ENCODE assay signal across 8 cellular contexts in genomic region chr1:92994105-92994712, GRCh38. TPM values are rescaled to one million over a fixed set of nuclear protein-coding genes. Genes with fewer than 3 reads are reported as not detected.
A peak's percentile ranks its signal among the peaks of the same experiment; 100 is the strongest.
DNase-seq lines count a peak whose midpoint lies in the region; ATAC-seq lines count a peak whose summit lies in the region.

No MANE protein-coding gene starts in this region.

- DNase-seq in EH (ENCODE audit: low read depth) (peak; percentile 82), M059J (ENCODE audit: low read depth) (peak; percentile 82), RPMI8226 (peak; percentile 82), globus pallidus (ENCODE audit: low spot score) (peak; percentile 91), trophoblast cell (peak; percentile 67 to 94), UCSD-AML1 (lab: John Stamatoyannopoulos, UW; ENCODE audit: unreplicated experiment) (no peak)

- peak overlapping the region; percentile 10 for H3K27ac Mint-ChIP-seq in activated naive CD4-positive, alpha-beta T cell treated with anti-CD3 and anti-CD28 coated beads, Interleukin-2, amount 50 U/mL, for 24 hours

- no peak overlapping the region for H3K4me3 Mint-ChIP-seq in activated naive CD4-positive, alpha-beta T cell treated with anti-CD3 and anti-CD28 coated beads, Interleukin-2, amount 50 U/mL, for 24 hours

- H3K4me1 Mint-ChIP-seq in activated naive CD4-positive, alpha-beta T cell treated with anti-CD3 and anti-CD28 coated beads, Interleukin-2, amount 50 U/mL, for 24 hours: peaks cover 48% of the 10 kb centered on the region

- no peaks in the 10 kb centered on the region for H3K36me3 ChIP-seq in trophoblast cell (ENCODE audit: control insufficient read depth in 1 of 2, insufficient read depth in 2 of 2, low read length in 2 of 2)

- no peak overlapping the region for H4K8ac ChIP-seq in trophoblast cell (ENCODE audit: low read depth, low read length)

- no peak overlapping the region for H4K12ac ChIP-seq in trophoblast cell (ENCODE audit: low read depth, low read length)

- H3K23ac ChIP-seq in trophoblast cell (ENCODE audit: low read length): no peak overlapping the region

- no peak overlapping the region for H3K4ac ChIP-seq in trophoblast cell (ENCODE audit: low read depth, low read length)

- H3K79me2 ChIP-seq in trophoblast cell (ENCODE audit: control insufficient read depth, insufficient read depth, low read length, poor library complexity): peaks cover 2% of the 10 kb centered on the region

- H3K14ac ChIP-seq in trophoblast cell (ENCODE audit: low read length): no peak overlapping the region

- H2BK12ac ChIP-seq in trophoblast cell (ENCODE audit: low read length): no peak overlapping the region

- no peak overlapping the region for H4K91ac ChIP-seq in trophoblast cell (ENCODE audit: low read depth, low read length)

- no peaks in the 10 kb centered on the region for H3K27me3 Mint-ChIP-seq in activated naive CD4-positive, alpha-beta T cell treated with anti-CD3 and anti-CD28 coated beads, Interleukin-2, amount 50 U/mL, for 24 hours

- no peak overlapping the region for H2BK5ac ChIP-seq in trophoblast cell (ENCODE audit: low read depth, low read length, poor library complexity)

- H3K18ac ChIP-seq in trophoblast cell (ENCODE audit: low read length): no peak overlapping the region

- H3K27me3 ChIP-seq in trophoblast cell (ENCODE audit: insufficient read depth, low read length): no peaks in the 10 kb centered on the region

- H3K9ac ChIP-seq in trophoblast cell (ENCODE audit: low read length): no peak overlapping the region

- H3K79me1 ChIP-seq in trophoblast cell (ENCODE audit: low read length): peaks cover 6% of the 10 kb centered on the region

- H2AK5ac ChIP-seq in trophoblast cell (ENCODE audit: low read length): no peak overlapping the region

- no peak overlapping the region for H2AFZ ChIP-seq in trophoblast cell (ENCODE audit: insufficient read depth, low read length, poor library complexity)

- H3K4me1 ChIP-seq in trophoblast cell (ENCODE audit: control insufficient read depth in 1 of 2, insufficient read depth in 2 of 2, low read length in 2 of 2): peaks cover 3 to 5% of the 10 kb centered on the region in 2 experiments

- peak; percentile 87 for ATAC-seq in GM21723 (IDR thresholded peaks at IDR 0.05; ENCODE audit: unreplicated experiment)

- H3K4me3 ChIP-seq in trophoblast cell (ENCODE audit: low read depth, low read length): no peak overlapping the region

- H3K9me3 Mint-ChIP-seq in activated naive CD4-positive, alpha-beta T cell treated with anti-CD3 and anti-CD28 coated beads, Interleukin-2, amount 50 U/mL, for 24 hours: no peaks in the 10 kb centered on the region

- no peak overlapping the region for H2BK120ac ChIP-seq in trophoblast cell (ENCODE audit: insufficient read depth, low read length, poor library complexity)

- H3K27ac ChIP-seq in trophoblast cell (ENCODE audit: low read depth, low read length): no peak overlapping the region

- WGBS in trophoblast cell (ENCODE audit: extremely low coverage, insufficient coverage, insufficient read length): no CpG with 5 or more reads among the region's 5 CpGs

- H3K9me3 ChIP-seq in trophoblast cell (ENCODE audit: insufficient read depth, low read depth, low read length): no peaks in the 10 kb centered on the region

- H3K36me3 Mint-ChIP-seq in activated naive CD4-positive, alpha-beta T cell treated with anti-CD3 and anti-CD28 coated beads, Interleukin-2, amount 50 U/mL, for 24 hours: no peaks in the 10 kb centered on the region

- no peak overlapping the region for H3K4me2 ChIP-seq in trophoblast cell (ENCODE audit: low read length)

RNA-seq across cellular contexts. Expression of gene DIPK1A, which starts 32.9 kb away (rescaled TPM):
- total RNA-seq in M059J (2014; rRNA removed; shearing (Covaris generic)): 12.7 and 21.5 TPM in 2 replicates
- polyA plus RNA-seq in trophoblast cell (2013): 11.7 and 11.8 TPM in 2 replicates
